In the genomic region with DNA sequence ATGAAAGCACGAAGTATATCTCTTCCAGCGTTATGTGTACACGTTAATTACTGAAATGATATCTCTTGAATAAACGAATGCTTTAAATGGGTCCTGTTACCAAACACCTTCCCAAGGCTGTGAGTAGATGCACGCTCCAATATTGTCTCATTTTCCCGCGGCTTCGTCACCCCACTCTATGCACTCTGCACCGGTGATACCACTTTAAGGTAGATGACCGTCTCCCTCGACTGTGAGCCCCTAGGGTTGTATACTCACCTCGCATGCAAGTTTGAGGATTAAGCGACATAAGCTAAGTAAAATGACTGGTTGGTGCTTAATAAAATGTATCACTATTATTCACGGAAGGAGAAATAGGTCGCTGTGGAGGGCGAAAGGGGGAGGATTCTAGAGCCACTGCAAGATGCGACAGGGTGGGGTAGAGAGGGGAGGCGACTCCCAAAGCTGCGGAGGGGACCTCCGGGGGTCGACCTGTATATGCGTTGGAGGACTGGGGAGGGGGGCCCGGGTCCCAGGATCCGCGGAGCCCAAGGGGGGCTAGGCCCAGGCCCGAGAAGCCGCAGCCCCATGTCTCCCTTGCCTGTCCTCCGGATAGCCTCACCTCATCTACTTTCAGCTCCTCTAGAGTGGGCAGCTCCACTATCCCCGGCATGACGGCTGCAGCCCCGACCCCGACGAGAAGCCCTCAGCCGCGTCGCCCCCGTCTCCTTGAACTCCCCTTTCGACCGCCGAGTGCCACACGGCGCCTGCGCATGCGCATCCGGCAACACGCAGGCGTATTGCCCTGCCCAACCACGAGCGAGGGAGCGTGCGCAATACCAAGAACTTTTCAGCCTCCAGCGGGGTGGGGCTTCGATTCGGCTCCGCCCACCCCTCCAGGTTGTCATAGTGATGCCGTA, we compare ENCODE assay signal across 1 cellular context.
TF ChIP-seq lines count a peak whose summit lies in the region.

A gene (plus strand): TSS at position 883 of the 899 bp plus-strand sequence. CDS start 65 bp downstream, outside the sequence.
A gene (minus strand): TSS at position 754 of the 899 bp plus-strand sequence. CDS start 102 bp downstream, at position 652.

TF ChIP-seq in HepG2, 621 proteins besides CTCF, POLR2A, EP300 and RAD21 (continued from another document and continues in another):
- TF ChIP-seq, protein P1, sequence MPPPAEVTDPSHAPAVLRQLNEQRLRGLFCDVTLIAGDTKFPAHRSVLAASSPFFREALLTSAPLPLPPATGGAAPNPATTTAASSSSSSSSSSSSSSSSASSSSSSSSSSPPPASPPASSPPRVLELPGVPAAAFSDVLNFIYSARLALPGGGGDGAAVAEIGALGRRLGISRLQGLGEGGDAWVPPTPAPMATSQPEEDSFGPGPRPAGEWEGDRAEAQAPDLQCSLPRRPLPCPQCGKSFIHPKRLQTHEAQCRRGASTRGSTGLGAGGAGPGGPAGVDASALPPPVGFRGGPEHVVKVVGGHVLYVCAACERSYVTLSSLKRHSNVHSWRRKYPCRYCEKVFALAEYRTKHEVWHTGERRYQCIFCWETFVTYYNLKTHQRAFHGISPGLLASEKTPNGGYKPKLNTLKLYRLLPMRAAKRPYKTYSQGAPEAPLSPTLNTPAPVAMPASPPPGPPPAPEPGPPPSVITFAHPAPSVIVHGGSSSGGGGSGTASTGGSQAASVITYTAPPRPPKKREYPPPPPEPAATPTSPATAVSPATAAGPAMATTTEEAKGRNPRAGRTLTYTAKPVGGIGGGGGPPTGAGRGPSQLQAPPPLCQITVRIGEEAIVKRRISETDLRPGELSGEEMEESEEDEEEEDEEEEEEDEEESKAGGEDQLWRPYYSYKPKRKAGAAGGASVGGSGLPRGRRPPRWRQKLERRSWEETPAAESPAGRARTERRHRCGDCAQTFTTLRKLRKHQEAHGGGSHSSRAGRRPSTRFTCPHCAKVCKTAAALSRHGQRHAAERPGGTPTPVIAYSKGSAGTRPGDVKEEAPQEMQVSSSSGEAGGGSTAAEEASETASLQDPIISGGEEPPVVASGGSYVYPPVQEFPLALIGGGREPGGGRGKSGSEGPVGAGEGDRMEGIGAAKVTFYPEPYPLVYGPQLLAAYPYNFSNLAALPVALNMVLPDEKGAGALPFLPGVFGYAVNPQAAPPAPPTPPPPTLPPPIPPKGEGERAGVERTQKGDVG (CRISPR knock-in tag; IDR thresholded peaks at IDR 0.05; ENCODE audit: borderline replicate concordance) = no peak
- TF ChIP-seq HNRNPLL (IDR thresholded peaks at IDR 0.05; ENCODE audit: low read depth, low read length, poor library complexity, severe bottlenecking) (peak; percentile 80), TP53 (CRISPR knock-in tag; conservative IDR thresholded peaks at IDR 0.05) (no peak), ESRRA (CRISPR knock-in tag; IDR thresholded peaks at IDR 0.05; ENCODE audit: low read depth) (peak; percentile 77), PAX8 (CRISPR knock-in tag; IDR thresholded peaks at IDR 0.05; ENCODE audit: borderline replicate concordance) (no peak), FIP1L1 (IDR thresholded peaks at IDR 0.05; ENCODE audit: borderline replicate concordance, insufficient read depth, low read depth, low read length) (no peak), ZBTB1 (CRISPR knock-in tag; IDR thresholded peaks at IDR 0.05; ENCODE audit: borderline replicate concordance) (no peak), CEBPG (CRISPR knock-in tag; IDR thresholded peaks at IDR 0.05) (peak; percentile 57), ZFP1 (CRISPR knock-in tag; IDR thresholded peaks at IDR 0.05) (no peak), TAF1 (CRISPR knock-in tag; IDR thresholded peaks at IDR 0.05) (peak; percentile 83), HHEX (CRISPR knock-in tag; IDR thresholded peaks at IDR 0.05) (no peak), ZNF772 (CRISPR knock-in tag; IDR thresholded peaks at IDR 0.05) (0 out of 2 replicates have a peak, but pooled peaks have one; percentile 35), JUNB (CRISPR knock-in tag; IDR thresholded peaks at IDR 0.05; ENCODE audit: borderline replicate concordance) (no peak), ZSCAN22 (CRISPR knock-in tag; IDR thresholded peaks at IDR 0.05) (no peak), ZC3H13 (CRISPR knock-in tag; IDR thresholded peaks at IDR 0.05) (0 out of 2 replicates have a peak, but pooled peaks have one; percentile 31), XBP1 (CRISPR knock-in tag; IDR thresholded peaks at IDR 0.05) (no peak), ZNF83 (CRISPR knock-in tag; IDR thresholded peaks at IDR 0.05; ENCODE audit: borderline replicate concordance) (no peak), ZNF773 (CRISPR knock-in tag; IDR thresholded peaks at IDR 0.05; ENCODE audit: borderline replicate concordance) (no peak), RELA (CRISPR knock-in tag; IDR thresholded peaks at IDR 0.05) (no peak), ZNF766 (CRISPR knock-in tag; IDR thresholded peaks at IDR 0.05; ENCODE audit: borderline replicate concordance) (0 out of 2 replicates have a peak, but pooled peaks have one; percentile 49), ZNF335 (CRISPR knock-in tag; IDR thresholded peaks at IDR 0.05) (0 out of 2 replicates have a peak, but pooled peaks have one; percentile 43), NFIB (CRISPR knock-in tag; IDR thresholded peaks at IDR 0.05; ENCODE audit: borderline replicate concordance) (no peak), KAT8 (CRISPR knock-in tag; IDR thresholded peaks at IDR 0.05) (peak; percentile 67), ZKSCAN8 (CRISPR knock-in tag; IDR thresholded peaks at IDR 0.05; ENCODE audit: borderline replicate concordance) (no peak), MTF1 (CRISPR knock-in tag; IDR thresholded peaks at IDR 0.05) (no peak), KDM6A (CRISPR knock-in tag; IDR thresholded peaks at IDR 0.05; ENCODE audit: low read depth) (no peak), ZMYM4 (CRISPR knock-in tag; IDR thresholded peaks at IDR 0.05) (peak; percentile 50; the same call in 1 of the 2 replicates), PITX1 (CRISPR knock-in tag; IDR thresholded peaks at IDR 0.05) (no peak), TCF12 (IDR thresholded peaks at IDR 0.05) (no peak), TCF12 (CRISPR knock-in tag; IDR thresholded peaks at IDR 0.05) (no peak), NPAS2 (CRISPR knock-in tag; IDR thresholded peaks at IDR 0.05; ENCODE audit: borderline replicate concordance) (no peak)
- TF ChIP-seq, protein P2, sequence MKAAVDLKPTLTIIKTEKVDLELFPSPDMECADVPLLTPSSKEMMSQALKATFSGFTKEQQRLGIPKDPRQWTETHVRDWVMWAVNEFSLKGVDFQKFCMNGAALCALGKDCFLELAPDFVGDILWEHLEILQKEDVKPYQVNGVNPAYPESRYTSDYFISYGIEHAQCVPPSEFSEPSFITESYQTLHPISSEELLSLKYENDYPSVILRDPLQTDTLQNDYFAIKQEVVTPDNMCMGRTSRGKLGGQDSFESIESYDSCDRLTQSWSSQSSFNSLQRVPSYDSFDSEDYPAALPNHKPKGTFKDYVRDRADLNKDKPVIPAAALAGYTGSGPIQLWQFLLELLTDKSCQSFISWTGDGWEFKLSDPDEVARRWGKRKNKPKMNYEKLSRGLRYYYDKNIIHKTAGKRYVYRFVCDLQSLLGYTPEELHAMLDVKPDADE (CRISPR knock-in tag; IDR thresholded peaks at IDR 0.05) = no peak
- TF ChIP-seq, protein P3, sequence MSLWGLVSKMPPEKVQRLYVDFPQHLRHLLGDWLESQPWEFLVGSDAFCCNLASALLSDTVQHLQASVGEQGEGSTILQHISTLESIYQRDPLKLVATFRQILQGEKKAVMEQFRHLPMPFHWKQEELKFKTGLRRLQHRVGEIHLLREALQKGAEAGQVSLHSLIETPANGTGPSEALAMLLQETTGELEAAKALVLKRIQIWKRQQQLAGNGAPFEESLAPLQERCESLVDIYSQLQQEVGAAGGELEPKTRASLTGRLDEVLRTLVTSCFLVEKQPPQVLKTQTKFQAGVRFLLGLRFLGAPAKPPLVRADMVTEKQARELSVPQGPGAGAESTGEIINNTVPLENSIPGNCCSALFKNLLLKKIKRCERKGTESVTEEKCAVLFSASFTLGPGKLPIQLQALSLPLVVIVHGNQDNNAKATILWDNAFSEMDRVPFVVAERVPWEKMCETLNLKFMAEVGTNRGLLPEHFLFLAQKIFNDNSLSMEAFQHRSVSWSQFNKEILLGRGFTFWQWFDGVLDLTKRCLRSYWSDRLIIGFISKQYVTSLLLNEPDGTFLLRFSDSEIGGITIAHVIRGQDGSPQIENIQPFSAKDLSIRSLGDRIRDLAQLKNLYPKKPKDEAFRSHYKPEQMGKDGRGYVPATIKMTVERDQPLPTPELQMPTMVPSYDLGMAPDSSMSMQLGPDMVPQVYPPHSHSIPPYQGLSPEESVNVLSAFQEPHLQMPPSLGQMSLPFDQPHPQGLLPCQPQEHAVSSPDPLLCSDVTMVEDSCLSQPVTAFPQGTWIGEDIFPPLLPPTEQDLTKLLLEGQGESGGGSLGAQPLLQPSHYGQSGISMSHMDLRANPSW (CRISPR knock-in tag; IDR thresholded peaks at IDR 0.05; ENCODE audit: borderline replicate concordance) = no peak
- TF ChIP-seq, protein P4, sequence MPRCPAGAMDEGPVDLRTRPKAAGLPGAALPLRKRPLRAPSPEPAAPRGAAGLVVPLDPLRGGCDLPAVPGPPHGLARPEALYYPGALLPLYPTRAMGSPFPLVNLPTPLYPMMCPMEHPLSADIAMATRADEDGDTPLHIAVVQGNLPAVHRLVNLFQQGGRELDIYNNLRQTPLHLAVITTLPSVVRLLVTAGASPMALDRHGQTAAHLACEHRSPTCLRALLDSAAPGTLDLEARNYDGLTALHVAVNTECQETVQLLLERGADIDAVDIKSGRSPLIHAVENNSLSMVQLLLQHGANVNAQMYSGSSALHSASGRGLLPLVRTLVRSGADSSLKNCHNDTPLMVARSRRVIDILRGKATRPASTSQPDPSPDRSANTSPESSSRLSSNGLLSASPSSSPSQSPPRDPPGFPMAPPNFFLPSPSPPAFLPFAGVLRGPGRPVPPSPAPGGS (CRISPR knock-in tag; IDR thresholded peaks at IDR 0.05) = no peak
- TF ChIP-seq, protein P5, sequence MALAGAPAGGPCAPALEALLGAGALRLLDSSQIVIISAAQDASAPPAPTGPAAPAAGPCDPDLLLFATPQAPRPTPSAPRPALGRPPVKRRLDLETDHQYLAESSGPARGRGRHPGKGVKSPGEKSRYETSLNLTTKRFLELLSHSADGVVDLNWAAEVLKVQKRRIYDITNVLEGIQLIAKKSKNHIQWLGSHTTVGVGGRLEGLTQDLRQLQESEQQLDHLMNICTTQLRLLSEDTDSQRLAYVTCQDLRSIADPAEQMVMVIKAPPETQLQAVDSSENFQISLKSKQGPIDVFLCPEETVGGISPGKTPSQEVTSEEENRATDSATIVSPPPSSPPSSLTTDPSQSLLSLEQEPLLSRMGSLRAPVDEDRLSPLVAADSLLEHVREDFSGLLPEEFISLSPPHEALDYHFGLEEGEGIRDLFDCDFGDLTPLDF (CRISPR knock-in tag; IDR thresholded peaks at IDR 0.05) = no peak
- TF ChIP-seq, protein P6, sequence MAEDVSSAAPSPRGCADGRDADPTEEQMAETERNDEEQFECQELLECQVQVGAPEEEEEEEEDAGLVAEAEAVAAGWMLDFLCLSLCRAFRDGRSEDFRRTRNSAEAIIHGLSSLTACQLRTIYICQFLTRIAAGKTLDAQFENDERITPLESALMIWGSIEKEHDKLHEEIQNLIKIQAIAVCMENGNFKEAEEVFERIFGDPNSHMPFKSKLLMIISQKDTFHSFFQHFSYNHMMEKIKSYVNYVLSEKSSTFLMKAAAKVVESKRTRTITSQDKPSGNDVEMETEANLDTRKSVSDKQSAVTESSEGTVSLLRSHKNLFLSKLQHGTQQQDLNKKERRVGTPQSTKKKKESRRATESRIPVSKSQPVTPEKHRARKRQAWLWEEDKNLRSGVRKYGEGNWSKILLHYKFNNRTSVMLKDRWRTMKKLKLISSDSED (CRISPR knock-in tag; IDR thresholded peaks at IDR 0.05) = no peak
- TF ChIP-seq, protein P7, sequence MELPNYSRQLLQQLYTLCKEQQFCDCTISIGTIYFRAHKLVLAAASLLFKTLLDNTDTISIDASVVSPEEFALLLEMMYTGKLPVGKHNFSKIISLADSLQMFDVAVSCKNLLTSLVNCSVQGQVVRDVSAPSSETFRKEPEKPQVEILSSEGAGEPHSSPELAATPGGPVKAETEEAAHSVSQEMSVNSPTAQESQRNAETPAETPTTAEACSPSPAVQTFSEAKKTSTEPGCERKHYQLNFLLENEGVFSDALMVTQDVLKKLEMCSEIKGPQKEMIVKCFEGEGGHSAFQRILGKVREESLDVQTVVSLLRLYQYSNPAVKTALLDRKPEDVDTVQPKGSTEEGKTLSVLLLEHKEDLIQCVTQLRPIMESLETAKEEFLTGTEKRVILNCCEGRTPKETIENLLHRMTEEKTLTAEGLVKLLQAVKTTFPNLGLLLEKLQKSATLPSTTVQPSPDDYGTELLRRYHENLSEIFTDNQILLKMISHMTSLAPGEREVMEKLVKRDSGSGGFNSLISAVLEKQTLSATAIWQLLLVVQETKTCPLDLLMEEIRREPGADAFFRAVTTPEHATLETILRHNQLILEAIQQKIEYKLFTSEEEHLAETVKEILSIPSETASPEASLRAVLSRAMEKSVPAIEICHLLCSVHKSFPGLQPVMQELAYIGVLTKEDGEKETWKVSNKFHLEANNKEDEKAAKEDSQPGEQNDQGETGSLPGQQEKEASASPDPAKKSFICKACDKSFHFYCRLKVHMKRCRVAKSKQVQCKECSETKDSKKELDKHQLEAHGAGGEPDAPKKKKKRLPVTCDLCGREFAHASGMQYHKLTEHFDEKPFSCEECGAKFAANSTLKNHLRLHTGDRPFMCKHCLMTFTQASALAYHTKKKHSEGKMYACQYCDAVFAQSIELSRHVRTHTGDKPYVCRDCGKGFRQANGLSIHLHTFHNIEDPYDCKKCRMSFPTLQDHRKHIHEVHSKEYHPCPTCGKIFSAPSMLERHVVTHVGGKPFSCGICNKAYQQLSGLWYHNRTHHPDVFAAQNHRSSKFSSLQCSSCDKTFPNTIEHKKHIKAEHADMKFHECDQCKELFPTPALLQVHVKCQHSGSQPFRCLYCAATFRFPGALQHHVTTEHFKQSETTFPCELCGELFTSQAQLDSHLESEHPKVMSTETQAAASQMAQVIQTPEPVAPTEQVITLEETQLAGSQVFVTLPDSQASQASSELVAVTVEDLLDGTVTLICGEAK (IDR thresholded peaks at IDR 0.05) = no peak
- TF ChIP-seq, protein P7 (CRISPR knock-in tag; IDR thresholded peaks at IDR 0.05) = peak; percentile 67; the same call in 1 of the 2 replicates
